Comparison of ENCODE assay signal across 13 cellular contexts in the genomic region with DNA sequence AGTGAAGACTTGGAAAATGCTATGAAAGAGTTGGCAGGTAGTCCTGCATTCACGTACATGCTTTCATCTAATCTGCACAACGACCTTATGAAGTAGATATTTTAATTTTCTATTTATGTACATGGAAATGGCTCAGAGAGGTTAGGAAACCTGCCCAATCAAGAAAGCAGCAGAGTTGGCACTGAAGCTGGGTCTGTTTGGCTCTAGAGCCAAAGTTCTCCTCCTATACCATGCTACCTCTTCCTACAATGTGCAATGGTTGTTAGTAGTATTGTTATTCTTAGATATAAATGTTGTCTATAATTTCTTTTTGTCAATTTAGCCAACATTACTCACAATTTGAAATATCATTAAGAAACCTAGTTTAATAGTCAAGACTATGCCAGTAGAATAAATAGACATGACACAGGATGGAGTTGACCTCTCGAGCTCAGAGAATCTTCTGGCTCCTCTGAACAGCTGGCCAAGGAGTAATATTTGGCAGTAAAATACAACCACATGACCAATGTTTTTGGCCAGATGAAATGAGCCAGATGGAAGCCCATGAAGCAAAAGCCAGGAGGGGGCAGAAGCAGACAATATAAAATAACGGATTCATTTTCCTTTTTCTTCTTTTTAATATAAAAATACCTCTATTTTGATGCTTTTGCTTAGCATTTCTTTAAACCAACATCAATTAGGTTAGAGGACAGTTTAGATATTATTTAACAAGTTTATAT.
A peak's percentile ranks its signal among the peaks of the same experiment; 100 is the strongest.
DNase-seq lines count a peak whose midpoint lies in the region; ATAC-seq, FAIRE-seq and TF ChIP-seq lines count a peak whose summit lies in the region.
"Had no signal": no experiment of that assay in that cellular context is flagged by ENCODE, and none has a peak within 500 bp of the region (broad histone marks: within the 10 kb centered on the region; RNA-seq: fewer than 3 reads in every experiment).

No MANE protein-coding gene starts in this region.

- H3K4me1 ChIP-seq in esophagus muscularis mucosa, result peaks cover 14 to 65% (median 45%) of the 10 kb centered on the region in 4 donors
- peaks cover 6% of the 10 kb centered on the region for H3K4me1 ChIP-seq in lower lobe of right lung
- H3K4me1 ChIP-seq in CD8-positive, alpha-beta T cell (ENCODE audit: insufficient read depth, low read length), result no peaks in the 10 kb centered on the region
- H3K4me1 ChIP-seq: ascending aorta had no signal

- FAIRE-seq in D721Med (lab: Jason Lieb, UNC), result no peak

- H3K9me3 ChIP-seq in esophagus muscularis mucosa (no peaks in the 10 kb centered on the region), lower lobe of right lung (no peaks in the 10 kb centered on the region)
- no peaks in the 10 kb centered on the region for H3K9me3 ChIP-seq in CD8-positive, alpha-beta T cell (ENCODE audit: low read length)
- H3K9me3 ChIP-seq: ascending aorta had no signal

- H3K36me3 ChIP-seq in esophagus muscularis mucosa (no peaks in the 10 kb centered on the region), lower lobe of right lung (no peaks in the 10 kb centered on the region)
- no peaks in the 10 kb centered on the region for H3K36me3 ChIP-seq in CD8-positive, alpha-beta T cell (ENCODE audit: insufficient read depth, low read length)
- H3K36me3 ChIP-seq: ascending aorta had no signal

- TF ChIP-seq EP300 in esophagus muscularis mucosa (IDR thresholded peaks at IDR 0.05), result no peak

- no peak overlapping the region for H3K27ac Mint-ChIP-seq in CD8-positive, alpha-beta T cell
- H3K27ac Mint-ChIP-seq: CD8-positive, alpha-beta memory T cell had no signal

- intact Hi-C loops in esophagus muscularis mucosa (cut with DNase I), result no loop called here
- intact Hi-C loops in lower lobe of right lung (cut with DNase I), result no loop called here
- intact Hi-C loops in CD8-positive, alpha-beta T cell (cut with DNase I, micrococcal nuclease), result no loop called here

- H3K27ac ChIP-seq in esophagus muscularis mucosa (replicated peaks in 1 of 4), result peak overlapping the region; percentile 51 to 71 (median 58)
- H3K27ac ChIP-seq in lower lobe of right lung, result no peak overlapping the region
- H3K27ac ChIP-seq in substantia nigra (ENCODE audit: low read depth, low read length, poor library complexity, severe bottlenecking), result peak overlapping the region; percentile 43
- H3K27ac ChIP-seq in CD8-positive, alpha-beta T cell (ENCODE audit: low read depth, low read length), result no peak overlapping the region
- H3K27ac ChIP-seq: ascending aorta, VCaP had no signal

- no peaks in the 10 kb centered on the region for H3K9me3 Mint-ChIP-seq in CD8-positive, alpha-beta T cell
- H3K9me3 Mint-ChIP-seq: CD8-positive, alpha-beta memory T cell had no signal

- 25% methylated on average over 4 of the region's 4 CpGs for WGBS in esophagus muscularis mucosa

- POLR2A ChIA-PET in CD8-positive, alpha-beta T cell (lab: Charles Lee), result no interaction called here

- H3K4me3 Mint-ChIP-seq in CD8-positive, alpha-beta T cell, result no peak overlapping the region
- H3K4me3 Mint-ChIP-seq: CD8-positive, alpha-beta memory T cell had no signal

- TF ChIP-seq POLR2A in esophagus muscularis mucosa (IDR thresholded peaks at IDR 0.05; ENCODE audit: low read depth), result no peak

- peak; percentile 40 for DNase-seq in NCI-H524 treated with DMSO at 0.1 percent for 48 hours (lab: John Stamatoyannopoulos, UW)
- no peak for DNase-seq in esophagus muscularis mucosa (ENCODE audit: extremely low spot score)
- DNase-seq in lower lobe of right lung, result no peak
- DNase-seq in substantia nigra (lab: John Stamatoyannopoulos, UW), result peak in 16 of 49 donors; percentile 3 to 51 (median 12)
- no peak for DNase-seq in middle frontal gyrus (ENCODE audit: extremely low spot score, low spot score)
- no peak for DNase-seq in CD8-positive, alpha-beta T cell
- no peak for DNase-seq in D721Med (ENCODE audit: insufficient read length, low spot score)
- DNase-seq: CD8-positive, alpha-beta memory T cell; mesendoderm; stimulated activated CD4-positive, alpha-beta T cell treated with anti-CD3 and anti-CD28 coated beads, Interleukin-12 subunit alpha, Interleukin-12 subunit beta, amount 100 ng/mL, for 4 hours had no signal

- CTCF ChIA-PET in CD8-positive, alpha-beta T cell (lab: Charles Lee), result interaction anchor here (0.7 to 1.6 kb wide), 2 partner anchors 14 to 162 kb away, joined by 3 to 8 read pairs; no protein-coding TSS in a partner anchor

- H3K27me3 ChIP-seq in esophagus muscularis mucosa, result no peaks in the 10 kb centered on the region
- no peaks in the 10 kb centered on the region for H3K27me3 ChIP-seq in lower lobe of right lung (ENCODE audit: low read depth)
- no peaks in the 10 kb centered on the region for H3K27me3 ChIP-seq in CD8-positive, alpha-beta T cell (ENCODE audit: insufficient read depth, low read length)
- H3K27me3 ChIP-seq: ascending aorta had no signal

- ATAC-seq in lower lobe of right lung, result peak; percentile 40 to 57
- ATAC-seq in HG03280 (IDR thresholded peaks at IDR 0.05; ENCODE audit: unreplicated experiment), result no peak
- ATAC-seq in CD8-positive, alpha-beta T cell, result no peak

- no peaks in the 10 kb centered on the region for H3K4me1 Mint-ChIP-seq in CD8-positive, alpha-beta T cell (ENCODE audit: low read depth)
- H3K4me1 Mint-ChIP-seq: CD8-positive, alpha-beta memory T cell had no signal

- no peaks in the 10 kb centered on the region for H3K36me3 Mint-ChIP-seq in CD8-positive, alpha-beta T cell
- H3K36me3 Mint-ChIP-seq: CD8-positive, alpha-beta memory T cell had no signal

- H3K4me3 ChIP-seq in esophagus muscularis mucosa, result no peak overlapping the region
- no peak overlapping the region for H3K4me3 ChIP-seq in lower lobe of right lung
- no peak overlapping the region for H3K4me3 ChIP-seq in CD8-positive, alpha-beta T cell (ENCODE audit: low read depth, low read length)
- H3K4me3 ChIP-seq: ascending aorta had no signal

- peaks cover 6% of the 10 kb centered on the region for H3K27me3 Mint-ChIP-seq in CD8-positive, alpha-beta T cell (ENCODE audit: low read depth)

- peak; percentile 46 to 49 (median 49) for TF ChIP-seq CTCF in esophagus muscularis mucosa (IDR thresholded peaks at IDR 0.05)
- no peak for TF ChIP-seq CTCF in lower lobe of right lung (IDR thresholded peaks at IDR 0.05)
- no peak for TF ChIP-seq CTCF in CD8-positive, alpha-beta T cell (IDR thresholded peaks at IDR 0.05)
- no peak for TF ChIP-seq CTCF in D721Med (IDR thresholded peaks at IDR 0.05; ENCODE audit: insufficient read depth, missing control alignments)

Comparison
In these comparisons a context has a peak if more than half of its experiments do, and no peak if none do; other contexts are left out.
1. H3K27ac ChIP-seq: peak in esophagus muscularis mucosa (4 of 4) and substantia nigra (single experiment); none in lower lobe of right lung (single experiment) and CD8-positive, alpha-beta T cell (single experiment).
2. CTCF ChIP-seq: peak in esophagus muscularis mucosa (3 of 3); none in lower lobe of right lung (single experiment), CD8-positive, alpha-beta T cell (single experiment) and D721Med (single experiment).
3. ATAC-seq: peak in lower lobe of right lung (2 of 2); none in HG03280 (single experiment) and CD8-positive, alpha-beta T cell (single experiment).